Comparison of ENCODE assay signal across 8 cellular contexts in genomic region chr2:27771548-27772335, GRCh38. TPM values are rescaled to one million over a fixed set of nuclear protein-coding genes. Genes with fewer than 3 reads are reported as not detected.
DNase-seq lines count a peak whose midpoint lies in the region; ATAC-seq and TF ChIP-seq lines count a peak whose summit lies in the region.

TSS of gene MRPL33 (plus strand) at chr2:27771719. CDS start at chr2:27771778, 59 bp downstream.

- peak; percentile 42 to 55 for TF ChIP-seq RAD21 in liver (IDR thresholded peaks at IDR 0.05)

- H3K27ac ChIP-seq in C4-2B (peak within 1 kb of the TSS; percentile 99), dorsolateral prefrontal cortex (peak within 1 kb of the TSS in 58 of 59 donors; percentile 67 to 98 (median 90)), liver (ENCODE audit: low read depth in 1 of 2, low read length in 2 of 2) (peak within 1 kb of the TSS; percentile 87 to 98)

- H3K36me3 ChIP-seq in liver (ENCODE audit: control insufficient read depth in 4 of 4, insufficient read depth in 3 of 4, low read depth in 1 of 4, low read length in 3 of 4) = peaks cover 0 to 10% (median under 1%) of the 10 kb centered on the region in 4 donors

- TF ChIP-seq CTCF in C4-2B (conservative IDR thresholded peaks at IDR 0.05) (no peak), dorsolateral prefrontal cortex (IDR thresholded peaks at IDR 0.05 in 54 of 56, conservative IDR thresholded peaks at IDR 0.05 in 2 of 56; ENCODE audit: low read depth in 1 of 56, partially characterized antibody in 56 of 56) (peak in 30 of 56 donors; percentile 6 to 50 (median 26)), liver (IDR thresholded peaks at IDR 0.05; ENCODE audit: low read depth, low read length, missing input control) (no peak)

- H3K9ac ChIP-seq in liver (ENCODE audit: low read depth in 1 of 2, low read length in 2 of 2) = peak within 1 kb of the TSS; percentile 77 to 82

- WGBS in liver = under 1% methylated on average over 48 of the region's 48 CpGs

- H3K4me3 ChIP-seq in dorsolateral prefrontal cortex (peak within 1 kb of the TSS; percentile 63 to 99 (median 88)), liver (ENCODE audit: low read depth in 1 of 3, low read length in 3 of 3) (peak within 1 kb of the TSS; percentile 81 to 97 (median 92))

- peak; percentile 99 for ATAC-seq in GM19395 (IDR thresholded peaks at IDR 0.05; ENCODE audit: unreplicated experiment)
- peak; percentile 92 for ATAC-seq in HG03565 (IDR thresholded peaks at IDR 0.05; ENCODE audit: unreplicated experiment)

- no peaks in the 10 kb centered on the region for H3K9me3 ChIP-seq in liver (ENCODE audit: control insufficient read depth in 4 of 4, low read length in 3 of 4)

- peaks cover 2 to 30% (median 18%) of the 10 kb centered on the region in 4 donors for H3K4me1 ChIP-seq in liver (ENCODE audit: control insufficient read depth in 4 of 4, insufficient read depth in 4 of 4, low read length in 3 of 4)

- DNase-seq in NCI-H82 (lab: John Stamatoyannopoulos, UW) (peak; percentile 97), dorsolateral prefrontal cortex (peak; percentile 85 to 97 (median 94))
- DNase-seq in activated CD4-positive, alpha-beta T cell treated with anti-CD3 and anti-CD28 coated beads, Interleukin-2, amount 50 U/mL, for 48 hours = peak; percentile 96
- DNase-seq in stimulated activated CD4-positive, alpha-beta T cell treated with anti-CD3 and anti-CD28 coated beads, Interleukin-4, amount 100 ng/mL, for 4 hours = peak; percentile 87 to 93

- intact Hi-C loops in dorsolateral prefrontal cortex (cut with DNase I) = loop anchor here in 1 of 2 donors (5.0 to 10.0 kb wide), 2 partner anchors 121 to 623 kb away; partner anchors contain the start of genes BABAM2, FOSL2 and RBKS

- H3K27me3 ChIP-seq in dorsolateral prefrontal cortex = peaks cover 0 to 13% (median 0%) of the 10 kb centered on the region in 45 donors
- H3K27me3 ChIP-seq in liver (ENCODE audit: control insufficient read depth in 4 of 4, insufficient read depth in 4 of 4, low read length in 3 of 4) = no peaks in the 10 kb centered on the region

TF ChIP-seq in liver, 16 proteins besides CTCF, POLR2A, EP300 and RAD21:
- TF ChIP-seq TAF1 (conservative IDR thresholded peaks at IDR 0.05) = peak; percentile 45
- TF ChIP-seq SP1 (IDR thresholded peaks at IDR 0.05) = peak; percentile 59
- TF ChIP-seq, protein P1, sequence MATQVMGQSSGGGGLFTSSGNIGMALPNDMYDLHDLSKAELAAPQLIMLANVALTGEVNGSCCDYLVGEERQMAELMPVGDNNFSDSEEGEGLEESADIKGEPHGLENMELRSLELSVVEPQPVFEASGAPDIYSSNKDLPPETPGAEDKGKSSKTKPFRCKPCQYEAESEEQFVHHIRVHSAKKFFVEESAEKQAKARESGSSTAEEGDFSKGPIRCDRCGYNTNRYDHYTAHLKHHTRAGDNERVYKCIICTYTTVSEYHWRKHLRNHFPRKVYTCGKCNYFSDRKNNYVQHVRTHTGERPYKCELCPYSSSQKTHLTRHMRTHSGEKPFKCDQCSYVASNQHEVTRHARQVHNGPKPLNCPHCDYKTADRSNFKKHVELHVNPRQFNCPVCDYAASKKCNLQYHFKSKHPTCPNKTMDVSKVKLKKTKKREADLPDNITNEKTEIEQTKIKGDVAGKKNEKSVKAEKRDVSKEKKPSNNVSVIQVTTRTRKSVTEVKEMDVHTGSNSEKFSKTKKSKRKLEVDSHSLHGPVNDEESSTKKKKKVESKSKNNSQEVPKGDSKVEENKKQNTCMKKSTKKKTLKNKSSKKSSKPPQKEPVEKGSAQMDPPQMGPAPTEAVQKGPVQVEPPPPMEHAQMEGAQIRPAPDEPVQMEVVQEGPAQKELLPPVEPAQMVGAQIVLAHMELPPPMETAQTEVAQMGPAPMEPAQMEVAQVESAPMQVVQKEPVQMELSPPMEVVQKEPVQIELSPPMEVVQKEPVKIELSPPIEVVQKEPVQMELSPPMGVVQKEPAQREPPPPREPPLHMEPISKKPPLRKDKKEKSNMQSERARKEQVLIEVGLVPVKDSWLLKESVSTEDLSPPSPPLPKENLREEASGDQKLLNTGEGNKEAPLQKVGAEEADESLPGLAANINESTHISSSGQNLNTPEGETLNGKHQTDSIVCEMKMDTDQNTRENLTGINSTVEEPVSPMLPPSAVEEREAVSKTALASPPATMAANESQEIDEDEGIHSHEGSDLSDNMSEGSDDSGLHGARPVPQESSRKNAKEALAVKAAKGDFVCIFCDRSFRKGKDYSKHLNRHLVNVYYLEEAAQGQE (IDR thresholded peaks at IDR 0.05) = peak; percentile 85
- no peak for TF ChIP-seq FOXA2 (IDR thresholded peaks at IDR 0.05)
- TF ChIP-seq, protein P2, sequence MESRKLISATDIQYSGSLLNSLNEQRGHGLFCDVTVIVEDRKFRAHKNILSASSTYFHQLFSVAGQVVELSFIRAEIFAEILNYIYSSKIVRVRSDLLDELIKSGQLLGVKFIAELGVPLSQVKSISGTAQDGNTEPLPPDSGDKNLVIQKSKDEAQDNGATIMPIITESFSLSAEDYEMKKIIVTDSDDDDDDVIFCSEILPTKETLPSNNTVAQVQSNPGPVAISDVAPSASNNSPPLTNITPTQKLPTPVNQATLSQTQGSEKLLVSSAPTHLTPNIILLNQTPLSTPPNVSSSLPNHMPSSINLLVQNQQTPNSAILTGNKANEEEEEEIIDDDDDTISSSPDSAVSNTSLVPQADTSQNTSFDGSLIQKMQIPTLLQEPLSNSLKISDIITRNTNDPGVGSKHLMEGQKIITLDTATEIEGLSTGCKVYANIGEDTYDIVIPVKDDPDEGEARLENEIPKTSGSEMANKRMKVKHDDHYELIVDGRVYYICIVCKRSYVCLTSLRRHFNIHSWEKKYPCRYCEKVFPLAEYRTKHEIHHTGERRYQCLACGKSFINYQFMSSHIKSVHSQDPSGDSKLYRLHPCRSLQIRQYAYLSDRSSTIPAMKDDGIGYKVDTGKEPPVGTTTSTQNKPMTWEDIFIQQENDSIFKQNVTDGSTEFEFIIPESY (IDR thresholded peaks at IDR 0.05) = no peak
- peak; percentile 32 for TF ChIP-seq ATF3 (IDR thresholded peaks at IDR 0.05)
- peak; percentile 96 to 98 for TF ChIP-seq GABPA (IDR thresholded peaks at IDR 0.05 in 1 of 2, conservative IDR thresholded peaks at IDR 0.05 in 1 of 2)
- peak; percentile 72 for TF ChIP-seq YY1 (IDR thresholded peaks at IDR 0.05)
- TF ChIP-seq FOXA1 (IDR thresholded peaks at IDR 0.05) = no peak
- TF ChIP-seq RXRA (IDR thresholded peaks at IDR 0.05) = peak in 1 of 2 donors; percentile 72
- peak; percentile 14 to 40 for TF ChIP-seq HNF4A (conservative IDR thresholded peaks at IDR 0.05)
- TF ChIP-seq JUND (IDR thresholded peaks at IDR 0.05) = no peak
- TF ChIP-seq NR2F2 (IDR thresholded peaks at IDR 0.05) = peak; percentile 73
- TF ChIP-seq HNF4G (IDR thresholded peaks at IDR 0.05) = peak; percentile 11
- TF ChIP-seq EGR1 (IDR thresholded peaks at IDR 0.05; ENCODE audit: low read depth in 2 of 2) = peak in 1 of 2 donors; percentile 45
- peak; percentile 66 for TF ChIP-seq MAX (IDR thresholded peaks at IDR 0.05)

RNA-seq across cellular contexts. Expression of gene MRPL33, which starts in this region (rescaled TPM):
- 100 to 1,000 TPM in 5 of 120 experiments, 10 to 100 TPM in 115; 40.3 to 106 (median 70.5) TPM for total RNA-seq in dorsolateral prefrontal cortex
- total RNA-seq in liver = 10 to 100 TPM; 31.2 to 35.7 TPM
- polyA plus RNA-seq in liver = 100 to 1,000 TPM in 1 of 2 donors, 10 to 100 TPM in 1; 46.2 to 130 TPM

Comparison
In these comparisons a context has a peak if more than half of its experiments do, and no peak if none do; other contexts are left out.
1. Peak in every context shown above with its lines: DNase-seq, ATAC-seq, H3K4me3 ChIP-seq and H3K27ac ChIP-seq.
2. CTCF ChIP-seq: peak in dorsolateral prefrontal cortex (30 of 56); none in C4-2B (single experiment) and liver (single experiment).